Comparison of ENCODE assay signal across 12 cellular contexts in the genomic region with DNA sequence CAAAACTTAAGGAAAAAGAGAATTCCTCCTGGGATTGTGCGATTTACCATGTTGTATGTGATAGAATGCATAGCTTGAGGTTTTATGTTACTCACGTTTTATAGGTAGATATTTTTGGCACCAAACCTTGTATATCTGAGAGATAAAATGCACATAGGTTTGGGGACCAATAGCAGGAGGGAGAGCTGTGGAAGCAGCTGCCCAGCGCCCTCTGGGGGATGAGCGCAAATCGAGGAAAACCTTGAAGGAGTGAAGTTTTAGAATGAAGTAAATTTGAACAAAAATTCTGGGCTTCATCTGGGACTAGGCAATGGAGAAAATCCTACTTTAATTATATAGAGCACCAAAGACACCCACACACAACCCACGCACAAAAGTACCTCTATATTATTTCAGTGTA.
DNase-seq lines count a peak whose midpoint lies in the region; ATAC-seq and TF ChIP-seq lines count a peak whose summit lies in the region.
"Had no signal": no experiment of that assay in that cellular context is flagged by ENCODE, and none has a peak within 500 bp of the region (broad histone marks: within the 10 kb centered on the region; RNA-seq: fewer than 3 reads in every experiment).

No MANE protein-coding gene starts in this region.

- intact Hi-C loops in Right ventricle myocardium superior (cut with DNase I) = no loop called here

- H3K4me1 ChIP-seq in KMS-11 (ENCODE audit: low read depth, poor library complexity, severe bottlenecking) = no peaks in the 10 kb centered on the region
- peaks cover 10% of the 10 kb centered on the region for H3K4me1 ChIP-seq in neural progenitor cell

- H3K79me2 ChIP-seq in KMS-11 (ENCODE audit: insufficient read depth, low read depth) = no peaks in the 10 kb centered on the region
- no peaks in the 10 kb centered on the region for H3K79me2 ChIP-seq in neural progenitor cell (ENCODE audit: low read depth)

- no peaks in the 10 kb centered on the region for H3K36me3 ChIP-seq in KMS-11 (ENCODE audit: insufficient read depth)
- H3K36me3 ChIP-seq in WERI-Rb-1 = no peaks in the 10 kb centered on the region
- H3K36me3 ChIP-seq in neural progenitor cell = no peaks in the 10 kb centered on the region

- no peak overlapping the region for H3K4me3 Mint-ChIP-seq in neural progenitor cell
- H3K4me3 Mint-ChIP-seq: activated naive CD4-positive, alpha-beta T cell treated with anti-CD3 and anti-CD28 coated beads, Interleukin-2, amount 10 ng/mL, durations not matched to agents 7 days and 5 days; T-helper 17 cell had no signal

- DNase-seq in NCI-H1417 (lab: John Stamatoyannopoulos, UW) = peak in 2 of 3 experiments; percentile 9 to 15
- DNase-seq in NCI-H1417 treated with DMSO at 0.1 percent for 48 hours (lab: John Stamatoyannopoulos, UW) = no peak
- DNase-seq in WERI-Rb-1 = peak; percentile 53
- DNase-seq in neural progenitor cell (ENCODE audit: low spot score) = peak; percentile 39
- no peak for DNase-seq in DMS79 (lab: John Stamatoyannopoulos, UW)
- DNase-seq in Right ventricle myocardium superior = no peak
- DNase-seq: activated naive CD4-positive, alpha-beta T cell treated with anti-CD3 and anti-CD28 coated beads, Interleukin-2, amount 10 ng/mL, durations not matched to agents 7 days and 5 days; NCI-H1105; T-helper 17 cell had no signal

- no peaks in the 10 kb centered on the region for H3K36me3 Mint-ChIP-seq in neural progenitor cell
- H3K36me3 Mint-ChIP-seq: activated naive CD4-positive, alpha-beta T cell treated with anti-CD3 and anti-CD28 coated beads, Interleukin-2, amount 10 ng/mL, durations not matched to agents 7 days and 5 days had no signal

- H3K4me3 ChIP-seq in KMS-11 (IDR thresholded peaks at IDR 0.05; ENCODE audit: insufficient read depth, low read depth, low read length) (no peak overlapping the region), WERI-Rb-1 (ENCODE audit: low read depth, low read length) (no peak overlapping the region), neural progenitor cell (no peak overlapping the region)
- H3K4me3 ChIP-seq: lung had no signal

- TF ChIP-seq CTCF in KMS-11 (conservative IDR thresholded peaks at IDR 0.05; ENCODE audit: low read depth, low read length) (peak; percentile 29; the same call in 1 of the 2 replicates), WERI-Rb-1 (IDR thresholded peaks at IDR 0.05; ENCODE audit: low read depth, low read length) (peak; percentile 70), neural progenitor cell (IDR thresholded peaks at IDR 0.05) (peak; percentile 74)

- H3K9me3 ChIP-seq in WERI-Rb-1 (ENCODE audit: severe bottlenecking) (no peaks in the 10 kb centered on the region), neural progenitor cell (ENCODE audit: low read depth) (no peaks in the 10 kb centered on the region)

- H3K27ac ChIP-seq in KMS-11 = no peak overlapping the region
- no peak overlapping the region for H3K27ac ChIP-seq in WERI-Rb-1
- H3K27ac ChIP-seq in neural progenitor cell = no peak overlapping the region

- H2AFZ ChIP-seq in KMS-11 (ENCODE audit: low read depth) (no peak overlapping the region), neural progenitor cell (replicated peaks) (no peak overlapping the region)

- no peaks in the 10 kb centered on the region for H3K9me3 Mint-ChIP-seq in neural progenitor cell
- H3K9me3 Mint-ChIP-seq: activated naive CD4-positive, alpha-beta T cell treated with anti-CD3 and anti-CD28 coated beads, Interleukin-2, amount 10 ng/mL, durations not matched to agents 7 days and 5 days had no signal

- H3K27me3 Mint-ChIP-seq in neural progenitor cell (ENCODE audit: insufficient read depth, low read depth) = peaks cover under 1% of the 10 kb centered on the region

- no peak overlapping the region for H3K4me2 ChIP-seq in KMS-11
- no peak overlapping the region for H3K4me2 ChIP-seq in neural progenitor cell

- no peak overlapping the region for H3K9ac ChIP-seq in KMS-11
- H3K9ac ChIP-seq in neural progenitor cell = no peak overlapping the region

- no peaks in the 10 kb centered on the region for H3K4me1 Mint-ChIP-seq in neural progenitor cell
- H3K4me1 Mint-ChIP-seq: activated naive CD4-positive, alpha-beta T cell treated with anti-CD3 and anti-CD28 coated beads, Interleukin-2, amount 10 ng/mL, durations not matched to agents 7 days and 5 days; T-helper 17 cell had no signal

- H3K27me3 ChIP-seq in KMS-11 (ENCODE audit: insufficient read depth, low read depth) (no peaks in the 10 kb centered on the region), WERI-Rb-1 (ENCODE audit: insufficient read depth, low read depth, severe bottlenecking) (no peaks in the 10 kb centered on the region), neural progenitor cell (no peaks in the 10 kb centered on the region)

- ATAC-seq in HG03175 (IDR thresholded peaks at IDR 0.05; ENCODE audit: unreplicated experiment) (no peak), Right ventricle myocardium superior (ENCODE audit: poor library complexity) (no peak)
- ATAC-seq: T-helper 17 cell had no signal

- H3K27ac Mint-ChIP-seq in neural progenitor cell = no peak overlapping the region
- H3K27ac Mint-ChIP-seq: activated naive CD4-positive, alpha-beta T cell treated with anti-CD3 and anti-CD28 coated beads, Interleukin-2, amount 10 ng/mL, durations not matched to agents 7 days and 5 days; T-helper 17 cell had no signal

- no peaks in the 10 kb centered on the region for H4K20me1 ChIP-seq in KMS-11 (ENCODE audit: insufficient read depth)
- no peaks in the 10 kb centered on the region for H4K20me1 ChIP-seq in neural progenitor cell (ENCODE audit: low read depth)

- no peaks in the 10 kb centered on the region for H3F3A ChIP-seq in neural progenitor cell (ENCODE audit: low read depth)

Comparison
In these comparisons a context has a peak if more than half of its experiments do, and no peak if none do; other contexts are left out.
1. DNase-seq: peak in NCI-H1417 (2 of 3), WERI-Rb-1 (single experiment) and neural progenitor cell (single experiment); none in NCI-H1417 treated with DMSO at 0.1 percent for 48 hours (single experiment), DMS79 (single experiment) and Right ventricle myocardium superior (single experiment).
2. Peak in every context shown above with its lines, with median percentiles within 50 percentile points of each other: CTCF ChIP-seq.